ENCODE assay signal across 10 cellular contexts in genomic region chr13:76523740-76524382, GRCh38.
DNase-seq lines count a peak whose midpoint lies in the region; ATAC-seq lines count a peak whose summit lies in the region.
"Had no signal": no experiment of that assay in that cellular context is flagged by ENCODE, and none has a peak within 500 bp of the region (broad histone marks: within the 10 kb centered on the region; RNA-seq: fewer than 3 reads in every experiment).

No MANE protein-coding gene starts in this region.

- ATAC-seq in GM18519 (IDR thresholded peaks at IDR 0.05; ENCODE audit: low FRiP score, unreplicated experiment) (peak; percentile 83), GM21619 (IDR thresholded peaks at IDR 0.05; ENCODE audit: unreplicated experiment) (peak; percentile 80), HG03175 (IDR thresholded peaks at IDR 0.05; ENCODE audit: unreplicated experiment) (peak; percentile 42)

- intact Hi-C loops in posterior vena cava (cut with DNase I), result no loop called here

- DNase-seq in kidney tubule cell (ENCODE audit: low spot score) (peak; percentile 17), foreskin melanocyte (no peak), posterior vena cava (ENCODE audit: low spot score) (no peak)
- no peak for DNase-seq in activated effector memory CD4-positive, alpha-beta T cell treated with Interleukin-2 at 50 U/mL for 16 hours
- no peak for DNase-seq in stimulated activated naive CD4-positive, alpha-beta T cell treated with Interleukin-2 at 50 U/mL for 16 hours (lab: John Stamatoyannopoulos, UW)
- DNase-seq: BE2C, NCI-H187 treated with DMSO at 0.1 percent for 48 hours had no signal
